In the genomic region with DNA sequence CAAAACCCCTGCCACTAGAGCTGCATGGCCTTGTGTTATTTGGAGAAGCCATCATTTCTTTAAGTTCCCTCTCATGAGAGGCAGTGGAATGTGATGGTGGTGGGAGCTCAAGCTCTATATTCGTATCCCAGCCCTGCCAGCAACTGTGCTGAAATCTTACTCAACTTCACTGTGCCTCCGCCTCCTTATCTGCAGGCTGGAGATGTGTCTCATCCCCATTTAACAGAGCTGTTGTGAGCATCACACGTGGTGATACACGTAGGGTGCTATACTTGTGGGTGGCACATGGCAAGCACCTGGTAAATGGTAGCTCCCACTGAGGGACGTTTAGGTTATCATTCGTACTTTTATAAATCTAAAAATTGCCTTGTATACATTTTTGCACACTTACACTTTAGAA, we compare ENCODE assay signal across 23 cellular contexts. TPM values are rescaled to one million over a fixed set of nuclear protein-coding genes. Genes with fewer than 3 reads are reported as not detected.
DNase-seq lines count a peak whose midpoint lies in the region; ATAC-seq and TF ChIP-seq lines count a peak whose summit lies in the region.
"Had no signal": no experiment of that assay in that cellular context is flagged by ENCODE, and none has a peak within 500 bp of the region (broad histone marks: within the 10 kb centered on the region; RNA-seq: fewer than 3 reads in every experiment).

No MANE protein-coding gene starts in this region.

- no peaks in the 10 kb centered on the region for H3K27me3 Mint-ChIP-seq in activated CD8-positive, alpha-beta memory T cell treated with anti-CD3 and anti-CD28 coated beads, Interleukin-2, amount 10 ng/mL, durations not matched to agents 7 days and 5 days
- H3K27me3 Mint-ChIP-seq in CD8-positive, alpha-beta T cell (ENCODE audit: low read depth), result no peaks in the 10 kb centered on the region
- no peaks in the 10 kb centered on the region for H3K27me3 Mint-ChIP-seq in activated naive CD8-positive, alpha-beta T cell treated with anti-CD3 and anti-CD28 coated beads for 36 hours
- H3K27me3 Mint-ChIP-seq in natural killer cell (ENCODE audit: low read depth in 2 of 2), result no peaks in the 10 kb centered on the region
- H3K27me3 Mint-ChIP-seq: CD4-positive, CD25-positive, alpha-beta regulatory T cell had no signal

- no peaks in the 10 kb centered on the region for H3K9me3 Mint-ChIP-seq in activated CD8-positive, alpha-beta memory T cell treated with anti-CD3 and anti-CD28 coated beads, Interleukin-2, amount 10 ng/mL, durations not matched to agents 7 days and 5 days (ENCODE audit: low read depth)
- H3K9me3 Mint-ChIP-seq in CD8-positive, alpha-beta T cell, result no peaks in the 10 kb centered on the region
- no peaks in the 10 kb centered on the region for H3K9me3 Mint-ChIP-seq in activated naive CD8-positive, alpha-beta T cell treated with anti-CD3 and anti-CD28 coated beads for 36 hours
- no peaks in the 10 kb centered on the region for H3K9me3 Mint-ChIP-seq in natural killer cell
- H3K9me3 Mint-ChIP-seq: CD4-positive, CD25-positive, alpha-beta regulatory T cell had no signal

- DNase-seq in activated CD8-positive, alpha-beta memory T cell treated with anti-CD3 and anti-CD28 coated beads, Interleukin-2, amount 50 U/mL, for 48 hours, result peak; percentile 58
- DNase-seq in activated CD8-positive, alpha-beta memory T cell treated with anti-CD3 and anti-CD28 coated beads, Interleukin-2, amount 10 ng/mL, durations not matched to agents 7 days and 5 days, result no peak
- DNase-seq in CD8-positive, alpha-beta T cell, result peak in 1 of 7 experiments; percentile 31
- DNase-seq in activated naive CD8-positive, alpha-beta T cell treated with anti-CD3 and anti-CD28 coated beads for 36 hours, result no peak
- DNase-seq in natural killer cell, result peak; percentile 50
- DNase-seq in NCI-H2196 treated with DMSO at 0.1 percent for 48 hours (lab: John Stamatoyannopoulos, UW; ENCODE audit: unreplicated experiment), result no peak
- DNase-seq in DMS153 treated with DMSO at 0.1 percent for 48 hours (lab: John Stamatoyannopoulos, UW; ENCODE audit: unreplicated experiment), result no peak
- DNase-seq in T-helper 1 cell, result no peak
- DNase-seq: ACHN; activated CD4-positive, CD25-positive, alpha-beta regulatory T cell treated with anti-CD3 and anti-CD28 coated beads, Interleukin-2, amount 50 U/mL, for 72 hours; CD4-positive, CD25-positive, alpha-beta regulatory T cell; DMS79 treated with DMSO at 0.1 percent for 48 hours; foreskin melanocyte; GM23248; hippocampal formation; islet precursor cell; NCI-H1694 treated with DMSO at 0.1 percent for 48 hours; NCI-H2227 treated with DMSO at 0.1 percent for 48 hours; NCI-H774; retina; Right ventricle myocardium superior; spleen had no signal

- H3K4me3 Mint-ChIP-seq in activated CD8-positive, alpha-beta memory T cell treated with anti-CD3 and anti-CD28 coated beads, Interleukin-2, amount 10 ng/mL, durations not matched to agents 7 days and 5 days, result no peak overlapping the region
- H3K4me3 Mint-ChIP-seq in CD8-positive, alpha-beta T cell, result no peak overlapping the region
- no peak overlapping the region for H3K4me3 Mint-ChIP-seq in activated naive CD8-positive, alpha-beta T cell treated with anti-CD3 and anti-CD28 coated beads for 36 hours
- no peak overlapping the region for H3K4me3 Mint-ChIP-seq in natural killer cell
- H3K4me3 Mint-ChIP-seq: CD4-positive, CD25-positive, alpha-beta regulatory T cell had no signal

- no peak overlapping the region for H3K4me3 ChIP-seq in CD8-positive, alpha-beta T cell (ENCODE audit: low read depth, low read length)
- H3K4me3 ChIP-seq: GM23248, spleen had no signal

- no peaks in the 10 kb centered on the region for H3K36me3 ChIP-seq in CD8-positive, alpha-beta T cell (ENCODE audit: insufficient read depth, low read length)

- no peaks in the 10 kb centered on the region for H3K9me3 ChIP-seq in CD8-positive, alpha-beta T cell (ENCODE audit: low read length)
- H3K9me3 ChIP-seq: spleen had no signal

- H3K27ac ChIP-seq in CD8-positive, alpha-beta T cell (ENCODE audit: low read depth, low read length), result no peak overlapping the region
- H3K27ac ChIP-seq: GM23248, HL-60 had no signal

- H3K4me1 ChIP-seq in CD8-positive, alpha-beta T cell (ENCODE audit: insufficient read depth, low read length), result peaks cover 52% of the 10 kb centered on the region

- TF ChIP-seq CTCF in CD8-positive, alpha-beta T cell (IDR thresholded peaks at IDR 0.05), result no peak
- TF ChIP-seq CTCF in natural killer cell (IDR thresholded peaks at IDR 0.05), result no peak

- peaks cover 59% of the 10 kb centered on the region for H3K4me1 Mint-ChIP-seq in activated CD8-positive, alpha-beta memory T cell treated with anti-CD3 and anti-CD28 coated beads, Interleukin-2, amount 10 ng/mL, durations not matched to agents 7 days and 5 days
- peaks cover 82% of the 10 kb centered on the region for H3K4me1 Mint-ChIP-seq in CD8-positive, alpha-beta T cell (ENCODE audit: low read depth)
- peaks cover 78% of the 10 kb centered on the region for H3K4me1 Mint-ChIP-seq in activated naive CD8-positive, alpha-beta T cell treated with anti-CD3 and anti-CD28 coated beads for 36 hours
- H3K4me1 Mint-ChIP-seq in natural killer cell, result peaks cover 68 to 69% of the 10 kb centered on the region in 2 donors

- CTCF ChIA-PET in activated CD8-positive, alpha-beta memory T cell treated with anti-CD3 and anti-CD28 coated beads, Interleukin-2, amount 10 ng/mL, durations not matched to agents 7 days and 5 days (lab: Charles Lee), result interaction anchor here (1.2 kb wide), 1 partner anchor 21 kb away, joined by 3 read pairs; no protein-coding TSS in a partner anchor
- CTCF ChIA-PET in CD8-positive, alpha-beta T cell (lab: Charles Lee), result interaction anchor here (0.6 to 1.1 kb wide), 4 partner anchors 10 to 147 kb away, joined by 3 to 5 read pairs (median 3); no protein-coding TSS in a partner anchor

- POLR2A ChIA-PET in CD8-positive, alpha-beta T cell (lab: Charles Lee), result interaction anchor here (1.2 kb wide), 1 partner anchor 10 kb away, joined by 3 read pairs; no protein-coding TSS in a partner anchor

- intact Hi-C loops in CD8-positive, alpha-beta T cell (cut with DNase I, micrococcal nuclease), result loop anchor here in 1 of 2 experiments (5.0 kb wide), 1 partner anchor 42 kb away; no protein-coding TSS in a partner anchor
- intact Hi-C loops in natural killer cell (cut with micrococcal nuclease), result loop anchor here (2.0 kb wide), 1 partner anchor 48 kb away; no protein-coding TSS in a partner anchor

- ATAC-seq in activated CD8-positive, alpha-beta memory T cell treated with anti-CD3 and anti-CD28 coated beads, Interleukin-2, amount 10 ng/mL, durations not matched to agents 7 days and 5 days, result no peak
- peak; percentile 13 for ATAC-seq in CD8-positive, alpha-beta T cell
- ATAC-seq in natural killer cell, result peak; percentile 94 to 98 (median 94)

- no peak overlapping the region for H3K27ac Mint-ChIP-seq in activated CD8-positive, alpha-beta memory T cell treated with anti-CD3 and anti-CD28 coated beads, Interleukin-2, amount 10 ng/mL, durations not matched to agents 7 days and 5 days
- peak overlapping the region; percentile 96 for H3K27ac Mint-ChIP-seq in CD8-positive, alpha-beta T cell
- peak overlapping the region; percentile 51 for H3K27ac Mint-ChIP-seq in activated naive CD8-positive, alpha-beta T cell treated with anti-CD3 and anti-CD28 coated beads for 36 hours
- peak overlapping the region; percentile 61 to 65 for H3K27ac Mint-ChIP-seq in natural killer cell

- H3K36me3 Mint-ChIP-seq in activated CD8-positive, alpha-beta memory T cell treated with anti-CD3 and anti-CD28 coated beads, Interleukin-2, amount 10 ng/mL, durations not matched to agents 7 days and 5 days, result peaks cover 6% of the 10 kb centered on the region
- H3K36me3 Mint-ChIP-seq in CD8-positive, alpha-beta T cell, result peaks cover 23% of the 10 kb centered on the region
- H3K36me3 Mint-ChIP-seq in activated naive CD8-positive, alpha-beta T cell treated with anti-CD3 and anti-CD28 coated beads for 36 hours, result peaks cover 10% of the 10 kb centered on the region
- no peaks in the 10 kb centered on the region for H3K36me3 Mint-ChIP-seq in natural killer cell
- H3K36me3 Mint-ChIP-seq: CD4-positive, CD25-positive, alpha-beta regulatory T cell had no signal

- no peaks in the 10 kb centered on the region for H3K27me3 ChIP-seq in CD8-positive, alpha-beta T cell (ENCODE audit: insufficient read depth, low read length)
- H3K27me3 ChIP-seq: spleen had no signal

RNA-seq across cellular contexts. Expression of a gene that starts 23.1 kb away (rescaled TPM):
- total RNA-seq in activated CD8-positive, alpha-beta memory T cell treated with anti-CD3 and anti-CD28 coated beads, Interleukin-2, amount 10 ng/mL, durations not matched to agents 7 days and 5 days, result 10 to 100 TPM; 40.0 to 72.5 TPM
- total RNA-seq in CD8-positive, alpha-beta T cell, result 100 to 1,000 TPM in 1 of 2 experiments, 10 to 100 TPM in 1; 85.3 to 106 TPM
- total RNA-seq in activated naive CD8-positive, alpha-beta T cell treated with anti-CD3 and anti-CD28 coated beads for 36 hours, result 10 to 100 TPM; 35.9 to 37.5 TPM
- total RNA-seq in natural killer cell, result 100 to 1,000 TPM; 112 to 141 (median 138) TPM

Comparison
In these comparisons a context has a peak if more than half of its experiments do, and no peak if none do; other contexts are left out.
1. DNase-seq: peak in activated CD8-positive, alpha-beta memory T cell treated with anti-CD3 and anti-CD28 coated beads, Interleukin-2, amount 50 U/mL, for 48 hours (single experiment) and natural killer cell (single experiment); none in activated CD8-positive, alpha-beta memory T cell treated with anti-CD3 and anti-CD28 coated beads, Interleukin-2, amount 10 ng/mL, durations not matched to agents 7 days and 5 days (single experiment), activated naive CD8-positive, alpha-beta T cell treated with anti-CD3 and anti-CD28 coated beads for 36 hours (single experiment), NCI-H2196 treated with DMSO at 0.1 percent for 48 hours (single experiment), DMS153 treated with DMSO at 0.1 percent for 48 hours (single experiment) and T-helper 1 cell (0 of 5).